ENCODE assay signal across 8 cellular contexts in the genomic region with DNA sequence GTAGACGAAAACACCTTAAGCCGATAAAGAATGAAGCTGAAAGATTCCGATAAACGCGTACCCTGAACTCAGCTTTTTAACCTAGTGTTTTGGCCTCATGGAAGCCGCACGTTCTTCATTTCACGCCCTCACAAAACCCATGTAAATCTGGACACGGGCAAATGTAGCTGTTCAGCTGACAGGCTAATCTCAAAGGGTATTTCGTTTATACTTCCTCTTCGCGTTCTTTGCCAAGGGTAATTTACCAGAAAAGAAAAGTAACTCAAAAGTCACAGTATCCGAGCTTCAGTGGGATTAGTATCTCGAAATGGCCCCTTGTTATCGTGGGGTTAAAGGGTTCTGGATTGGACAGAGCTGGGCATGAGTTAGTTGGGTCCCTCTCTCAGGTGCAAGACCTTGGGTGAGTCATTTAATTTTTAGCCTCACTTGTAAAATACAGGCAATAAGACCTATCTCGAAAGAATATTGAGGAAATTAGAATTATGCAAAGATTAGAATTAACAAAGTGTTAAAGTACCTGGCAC. TPM values are rescaled to one million over a fixed set of nuclear protein-coding genes. Genes with fewer than 3 reads are reported as not detected.
A peak's percentile ranks its signal among the peaks of the same experiment; 100 is the strongest.
DNase-seq lines count a peak whose midpoint lies in the region; ATAC-seq and TF ChIP-seq lines count a peak whose summit lies in the region.

No MANE protein-coding gene starts in this region.

- H3K4me3 ChIP-seq in liver (ENCODE audit: low read depth in 1 of 3, low read length in 3 of 3), result peak overlapping the region; percentile 79 to 99 (median 82)
- H3K4me3 ChIP-seq in upper lobe of right lung, result peak overlapping the region; percentile 68

- DNase-seq in upper lobe of right lung (no peak), medulla oblongata (ENCODE audit: extremely low spot score) (no peak), NCI-H2081 treated with DMSO at 0.1 percent for 48 hours (lab: John Stamatoyannopoulos, UW) (no peak)
- DNase-seq in stimulated activated CD4-positive, alpha-beta T cell treated with anti-CD3 and anti-CD28 coated beads, Interleukin-12 subunit alpha, Interleukin-12 subunit beta, amount 100 ng/mL, for 4 hours, result no peak

- WGBS in adipose tissue, 3 donors, result 6 to 8% (median 7%) methylated on average over 16 of the region's 16 CpGs
- 15% methylated on average over 16 of the region's 16 CpGs for WGBS in liver

- TF ChIP-seq RAD21 in liver (IDR thresholded peaks at IDR 0.05), result no peak

- no peaks in the 10 kb centered on the region for H3K36me3 ChIP-seq in liver (ENCODE audit: control insufficient read depth in 4 of 4, insufficient read depth in 3 of 4, low read depth in 1 of 4, low read length in 3 of 4)
- no peaks in the 10 kb centered on the region for H3K36me3 ChIP-seq in upper lobe of right lung

- H3K9me3 ChIP-seq in liver (ENCODE audit: control insufficient read depth in 4 of 4, low read length in 3 of 4) (no peaks in the 10 kb centered on the region), upper lobe of right lung (no peaks in the 10 kb centered on the region)

- TF ChIP-seq CTCF in liver (IDR thresholded peaks at IDR 0.05; ENCODE audit: low read depth, low read length, missing input control) (no peak), upper lobe of right lung (IDR thresholded peaks at IDR 0.05) (no peak)

- H3K27ac ChIP-seq in adipose tissue (ENCODE audit: low read depth, low read length) (peak overlapping the region; percentile 99), liver (ENCODE audit: low read depth in 1 of 2, low read length in 2 of 2) (peak overlapping the region; percentile 94 to 99), upper lobe of right lung (peak overlapping the region; percentile 100)

- intact Hi-C loops in upper lobe of right lung (cut with DNase I), result no loop called here

- H3K4me1 ChIP-seq in liver (ENCODE audit: control insufficient read depth in 4 of 4, insufficient read depth in 4 of 4, low read length in 3 of 4), result peaks cover 7 to 36% (median 26%) of the 10 kb centered on the region in 4 donors
- peaks cover 27% of the 10 kb centered on the region for H3K4me1 ChIP-seq in upper lobe of right lung

- H3K27me3 ChIP-seq in liver (ENCODE audit: control insufficient read depth in 4 of 4, insufficient read depth in 4 of 4, low read length in 3 of 4) (no peaks in the 10 kb centered on the region), upper lobe of right lung (no peaks in the 10 kb centered on the region)

- peak; percentile 4 for ATAC-seq in GM18517 (IDR thresholded peaks at IDR 0.05; ENCODE audit: unreplicated experiment)
- ATAC-seq in HG02973 (IDR thresholded peaks at IDR 0.05; ENCODE audit: unreplicated experiment), result peak; percentile 5
- ATAC-seq in upper lobe of right lung, result no peak

- peak overlapping the region; percentile 91 to 97 for H3K9ac ChIP-seq in liver (ENCODE audit: low read depth in 1 of 2, low read length in 2 of 2)

TF ChIP-seq in liver, 16 proteins besides CTCF, POLR2A, EP300 and RAD21:
- no peak for TF ChIP-seq NR2F2 (IDR thresholded peaks at IDR 0.05)
- TF ChIP-seq, protein P1, sequence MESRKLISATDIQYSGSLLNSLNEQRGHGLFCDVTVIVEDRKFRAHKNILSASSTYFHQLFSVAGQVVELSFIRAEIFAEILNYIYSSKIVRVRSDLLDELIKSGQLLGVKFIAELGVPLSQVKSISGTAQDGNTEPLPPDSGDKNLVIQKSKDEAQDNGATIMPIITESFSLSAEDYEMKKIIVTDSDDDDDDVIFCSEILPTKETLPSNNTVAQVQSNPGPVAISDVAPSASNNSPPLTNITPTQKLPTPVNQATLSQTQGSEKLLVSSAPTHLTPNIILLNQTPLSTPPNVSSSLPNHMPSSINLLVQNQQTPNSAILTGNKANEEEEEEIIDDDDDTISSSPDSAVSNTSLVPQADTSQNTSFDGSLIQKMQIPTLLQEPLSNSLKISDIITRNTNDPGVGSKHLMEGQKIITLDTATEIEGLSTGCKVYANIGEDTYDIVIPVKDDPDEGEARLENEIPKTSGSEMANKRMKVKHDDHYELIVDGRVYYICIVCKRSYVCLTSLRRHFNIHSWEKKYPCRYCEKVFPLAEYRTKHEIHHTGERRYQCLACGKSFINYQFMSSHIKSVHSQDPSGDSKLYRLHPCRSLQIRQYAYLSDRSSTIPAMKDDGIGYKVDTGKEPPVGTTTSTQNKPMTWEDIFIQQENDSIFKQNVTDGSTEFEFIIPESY (IDR thresholded peaks at IDR 0.05), result no peak

RNA-seq across cellular contexts. Expression of gene CALM2, which starts 0.8 kb away (rescaled TPM):
- polyA plus RNA-seq in adipose tissue, result 100 to 1,000 TPM; 136 to 605 (median 443) TPM
- 100 to 1,000 TPM; 207 to 221 TPM for total RNA-seq in liver
- polyA plus RNA-seq in liver, result 100 to 1,000 TPM; 218 to 456 TPM
- 487 TPM for total RNA-seq in upper lobe of right lung

RNA-seq across cellular contexts. Expression of gene STPG4, which starts 22.0 kb away (rescaled TPM):
- polyA plus RNA-seq in adipose tissue (under 1 TPM in 1 of 3 donors, not detected in 2; 0.06 TPM), liver (not detected)
- total RNA-seq in liver (under 1 TPM in 1 of 2 donors, not detected in 1; 0.25 TPM), upper lobe of right lung (not detected)
